Comparison of ENCODE assay signal across 12 cellular contexts in the genomic region with DNA sequence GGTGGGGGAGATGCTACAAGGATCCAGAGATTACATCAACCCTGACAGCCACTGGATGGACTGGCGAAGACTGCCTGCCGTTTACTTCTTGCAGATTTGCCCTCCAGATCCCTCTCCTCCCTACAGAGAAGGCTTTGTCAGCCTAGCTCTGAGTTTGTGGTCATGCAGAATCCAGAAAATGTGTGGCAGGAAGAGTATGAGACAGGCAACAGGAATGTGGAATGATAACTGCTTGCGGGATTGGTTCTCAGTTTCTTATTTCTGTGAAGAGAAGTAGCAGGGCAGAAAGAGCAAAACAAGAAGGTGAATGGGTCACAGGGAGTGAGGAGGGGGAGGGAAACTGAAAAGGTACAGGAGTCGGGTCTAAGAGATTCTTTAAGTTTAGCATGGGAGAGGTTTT.
DNase-seq lines count a peak whose midpoint lies in the region; ATAC-seq, FAIRE-seq and TF ChIP-seq lines count a peak whose summit lies in the region.
"Had no signal": no experiment of that assay in that cellular context is flagged by ENCODE, and none has a peak within 500 bp of the region (broad histone marks: within the 10 kb centered on the region; RNA-seq: fewer than 3 reads in every experiment).

No MANE protein-coding gene starts in this region.

- no peak overlapping the region for H3K4me3 ChIP-seq in AG04449 (ENCODE audit: low read depth, low read length)
- no peak overlapping the region for H3K4me3 ChIP-seq in breast epithelium
- H3K4me3 ChIP-seq: esophagus squamous epithelium, vagina had no signal

- H3K4me1 ChIP-seq in breast epithelium: peaks cover 3 to 11% of the 10 kb centered on the region in 2 donors
- H3K4me1 ChIP-seq: BE2C had no signal

- no peaks in the 10 kb centered on the region for H3K9me3 ChIP-seq in breast epithelium
- H3K9me3 ChIP-seq: BE2C, esophagus squamous epithelium, vagina had no signal

- CTCF ChIA-PET in AG04449 (lab: Yijun Ruan, JAX): no interaction called here

- ATAC-seq in GM19463 (IDR thresholded peaks at IDR 0.05; ENCODE audit: unreplicated experiment): no peak
- ATAC-seq in HG02970 (IDR thresholded peaks at IDR 0.05; ENCODE audit: low FRiP score, unreplicated experiment): no peak
- ATAC-seq: activated CD4-positive, alpha-beta T cell treated with anti-CD3 and anti-CD28 coated beads for 36 hours had no signal

- TF ChIP-seq POLR2A in breast epithelium (IDR thresholded peaks at IDR 0.05): no peak

- POLR2A ChIA-PET in AG04449 (lab: Yijun Ruan, JAX): no interaction called here

- intact Hi-C loops in breast epithelium (cut with DNase I; ENCODE audit: low total_unique reads): no loop called here

- DNase-seq in AG04449 (ENCODE audit: low read depth, low spot score): peak; percentile 84
- DNase-seq in HTR-8/SVneo (ENCODE audit: insufficient read length, low spot score): peak; percentile 57
- peak in 1 of 2 donors; percentile 74 for DNase-seq in breast epithelium (ENCODE audit: low spot score in 2 of 2)
- peak; percentile 64 for DNase-seq in left kidney (ENCODE audit: low read depth, low spot score)
- DNase-seq in Ammon's horn (ENCODE audit: low spot score): no peak
- no peak for DNase-seq in activated T-cell treated with anti-CD3 and anti-CD28 coated beads, Interleukin-2, amount 50 U/mL, for 48 hours
- DNase-seq: activated CD4-positive, alpha-beta T cell treated with anti-CD3 and anti-CD28 coated beads for 36 hours; BE2C; esophagus squamous epithelium had no signal

- FAIRE-seq in HTR-8/SVneo (lab: Jason Lieb, UNC): peak; percentile 40

- TF ChIP-seq CTCF in AG04449 (IDR thresholded peaks at IDR 0.05; ENCODE audit: insufficient read depth, low read length, missing control alignments): no peak
- TF ChIP-seq CTCF in breast epithelium (IDR thresholded peaks at IDR 0.05): no peak

- peak overlapping the region; percentile 90 for H3K27ac ChIP-seq in breast epithelium
- H3K27ac ChIP-seq: vagina had no signal

- H3K36me3 ChIP-seq in breast epithelium: no peaks in the 10 kb centered on the region
- H3K36me3 ChIP-seq: BE2C, esophagus squamous epithelium, vagina had no signal

- no peaks in the 10 kb centered on the region for H3K27me3 ChIP-seq in breast epithelium
- H3K27me3 ChIP-seq: BE2C, vagina had no signal

Comparison
In these comparisons a context has a peak if more than half of its experiments do, and no peak if none do; other contexts are left out.
1. DNase-seq: peak in AG04449 (single experiment), HTR-8/SVneo (single experiment) and left kidney (single experiment); none in Ammon's horn (single experiment) and activated T-cell treated with anti-CD3 and anti-CD28 coated beads, Interleukin-2, amount 50 U/mL, for 48 hours (0 of 2).